In genomic region chr10:32377458-32378370, GRCh38 we compare ENCODE assay signal across 8 cellular contexts. TPM values are rescaled to one million over a fixed set of nuclear protein-coding genes. Genes with fewer than 3 reads are reported as not detected.
DNase-seq lines count a peak whose midpoint lies in the region; ATAC-seq and TF ChIP-seq lines count a peak whose summit lies in the region.

No MANE protein-coding gene starts in this region.

- POLR2A ChIA-PET in PC-9 (lab: Charles Lee; ENCODE audit: unreplicated experiment): interaction anchor here (0.6 to 1.0 kb wide), 3 partner anchors 321 to 946 kb away, joined by 3 to 5 read pairs (median 4); no protein-coding TSS in a partner anchor

- H3K9me3 ChIP-seq in PC-9 (ENCODE audit: insufficient read depth, low read depth): no peaks in the 10 kb centered on the region
- no peaks in the 10 kb centered on the region for H3K9me3 ChIP-seq in subcutaneous abdominal adipose tissue (ENCODE audit: control insufficient read depth in 5 of 5, low read length in 5 of 5)

- H3K27me3 ChIP-seq in PC-9 (ENCODE audit: insufficient read depth, low read depth) (no peaks in the 10 kb centered on the region), subcutaneous abdominal adipose tissue (ENCODE audit: control insufficient read depth in 5 of 5, insufficient read depth in 4 of 5, low read length in 5 of 5) (no peaks in the 10 kb centered on the region)

- H3F3A ChIP-seq in PC-9 (ENCODE audit: insufficient read depth, low read depth): peaks cover 12% of the 10 kb centered on the region

- H3K9me2 ChIP-seq in PC-9 (ENCODE audit: insufficient read depth): no peaks in the 10 kb centered on the region

- H3K4me2 ChIP-seq in PC-9: peak overlapping the region; percentile 97

- H3K4me1 ChIP-seq in PC-9 (replicated peaks; ENCODE audit: insufficient read depth): peaks cover 17% of the 10 kb centered on the region
- peaks cover 0 to 27% (median 18%) of the 10 kb centered on the region in 5 donors for H3K4me1 ChIP-seq in subcutaneous abdominal adipose tissue (ENCODE audit: control insufficient read depth in 5 of 5, insufficient read depth in 5 of 5, low read length in 5 of 5)

- H3K36me3 ChIP-seq in PC-9 (ENCODE audit: low read depth) (no peaks in the 10 kb centered on the region), subcutaneous abdominal adipose tissue (ENCODE audit: control insufficient read depth in 5 of 5, insufficient read depth in 5 of 5, low read length in 5 of 5) (no peaks in the 10 kb centered on the region)

- ATAC-seq in HG03175 (IDR thresholded peaks at IDR 0.05; ENCODE audit: unreplicated experiment): peak; percentile 38

- peaks cover 22% of the 10 kb centered on the region; the same call in 1 of the 2 replicates for H3K79me2 ChIP-seq in PC-9 (ENCODE audit: low read depth)

- peak; percentile 40 for TF ChIP-seq CTCF in AG09309 (IDR thresholded peaks at IDR 0.05; ENCODE audit: control insufficient read depth, insufficient read depth, low read depth, low read length, missing control alignments)
- peak; percentile 45 for TF ChIP-seq CTCF in GM12864 (IDR thresholded peaks at IDR 0.05; ENCODE audit: low read depth, low read length, missing control alignments)
- peak; percentile 44; the same call in 1 of the 2 replicates for TF ChIP-seq CTCF in PC-9 (conservative IDR thresholded peaks at IDR 0.05)
- TF ChIP-seq CTCF in choroid plexus epithelial cell (conservative IDR thresholded peaks at IDR 0.05; ENCODE audit: low read depth, low read length): peak; percentile 51

- peak overlapping the region; percentile 75 for H2AFZ ChIP-seq in PC-9

- no peaks in the 10 kb centered on the region for H4K20me1 ChIP-seq in PC-9 (ENCODE audit: insufficient read depth)

- intact Hi-C loops in PC-9 (cut with micrococcal nuclease; ENCODE audit: unreplicated experiment): loop anchor here (2.0 to 10.0 kb wide), 3 partner anchors 31 to 635 kb away; partner anchors contain the start of genes EPC1 and KIF5B

- H3K9ac ChIP-seq in subcutaneous abdominal adipose tissue (ENCODE audit: low read length in 5 of 5): peak overlapping the region; percentile 76 to 92 (median 81)

- CTCF ChIA-PET in PC-9 (lab: Charles Lee): interaction anchor here (0.6 to 1.5 kb wide), 3 partner anchors 32 to 1641 kb away, joined by 3 read pairs; partner anchors contain the start of gene CCDC7

- H3K27ac ChIP-seq in PC-9 (peak overlapping the region; percentile 79; the same call in 1 of the 2 replicates), subcutaneous abdominal adipose tissue (ENCODE audit: low read depth, low read length) (peak overlapping the region; percentile 55)

- BruUV-seq in PC-9 (replicated peaks; lab: Mats Ljungman, UMichigan): TSS peak; percentile 40

- H3K4me3 ChIP-seq in AG09309 (ENCODE audit: control insufficient read depth, low read depth, low read length) (peak overlapping the region; percentile 54), GM12864 (ENCODE audit: low read depth, low read length) (peak overlapping the region; percentile 73), PC-9 (peak overlapping the region; percentile 88), choroid plexus epithelial cell (ENCODE audit: low read depth, low read length) (peak overlapping the region; percentile 79), subcutaneous abdominal adipose tissue (ENCODE audit: low read depth in 1 of 5, low read length in 5 of 5) (peak overlapping the region; percentile 80 to 96 (median 94))

- DNase-seq in AG09309 (ENCODE audit: low read depth) (no peak), GM12864 (ENCODE audit: low read depth) (peak; percentile 30), PC-9 (peak in 1 of 2 experiments; percentile 35), choroid plexus epithelial cell (ENCODE audit: low read depth) (peak; percentile 62), left kidney (ENCODE audit: low read depth, low spot score) (peak; percentile 85), NCI-H2029 treated with DMSO at 0.1 percent for 48 hours (lab: John Stamatoyannopoulos, UW) (no peak)

RNA-seq across cellular contexts. Expression of gene EPC1, which starts 30.8 kb away (rescaled TPM):
- total RNA-seq in PC-9 (2021): 21.5 and 23.4 TPM in 2 replicates

Comparison
In these comparisons a context has a peak if more than half of its experiments do, and no peak if none do; other contexts are left out.
1. DNase-seq: peak in GM12864 (single experiment), choroid plexus epithelial cell (single experiment) and left kidney (single experiment); none in AG09309 (single experiment) and NCI-H2029 treated with DMSO at 0.1 percent for 48 hours (single experiment).
2. Peak in every context shown above with its lines, with median percentiles within 50 percentile points of each other: H3K4me3 ChIP-seq and CTCF ChIP-seq.